17 cellular contexts compared by ENCODE assay signal in genomic region chr12:103397536-103397935, GRCh38.
A peak's percentile ranks its signal among the peaks of the same experiment; 100 is the strongest.
DNase-seq lines count a peak whose midpoint lies in the region; ATAC-seq, FAIRE-seq and TF ChIP-seq lines count a peak whose summit lies in the region.
"Had no signal": no experiment of that assay in that cellular context is flagged by ENCODE, and none has a peak within 500 bp of the region (broad histone marks: within the 10 kb centered on the region; RNA-seq: fewer than 3 reads in every experiment).

No MANE protein-coding gene starts in this region.

- TF ChIP-seq CTCF in bronchial epithelial cell (IDR thresholded peaks at IDR 0.05; ENCODE audit: insufficient read depth, low read length, severe bottlenecking) = no peak
- TF ChIP-seq CTCF in upper lobe of left lung (IDR thresholded peaks at IDR 0.05) = no peak

- ATAC-seq in upper lobe of left lung (ENCODE audit: low FRiP score in 2 of 2) (no peak), HG03097 (IDR thresholded peaks at IDR 0.05; ENCODE audit: low FRiP score, unreplicated experiment) (no peak), HG02970 (IDR thresholded peaks at IDR 0.05; ENCODE audit: low FRiP score, unreplicated experiment) (no peak)
- ATAC-seq: GM12878 had no signal

- H3K27me3 ChIP-seq in bronchial epithelial cell (ENCODE audit: control insufficient read depth, insufficient read depth, low read length) (no peaks in the 10 kb centered on the region), upper lobe of left lung (no peaks in the 10 kb centered on the region)
- H3K27me3 ChIP-seq: BLaER1 had no signal

- no peaks in the 10 kb centered on the region for H3K9me3 ChIP-seq in upper lobe of left lung
- H3K9me3 ChIP-seq: BLaER1 had no signal

- H3K4me3 ChIP-seq in bronchial epithelial cell (ENCODE audit: low read depth, low read length) = no peak overlapping the region
- H3K4me3 ChIP-seq in upper lobe of left lung = no peak overlapping the region
- H3K4me3 ChIP-seq: BLaER1, GM12878 had no signal

- no peak overlapping the region for H3K27ac ChIP-seq in upper lobe of left lung
- H3K27ac ChIP-seq: 22Rv1, BLaER1 had no signal

- TF ChIP-seq EP300 in upper lobe of left lung (IDR thresholded peaks at IDR 0.05) = no peak

- DNase-seq in NCI-H2107 treated with DMSO at 0.1 percent for 48 hours (lab: John Stamatoyannopoulos, UW; ENCODE audit: unreplicated experiment) (peak; percentile 86), NCI-H2107 (lab: John Stamatoyannopoulos, UW) (no peak), NCI-H2081 (lab: John Stamatoyannopoulos, UW) (peak; percentile 62 to 92), NCI-H748 treated with DMSO at 0.1 percent for 48 hours (lab: John Stamatoyannopoulos, UW) (peak; percentile 41), bronchial epithelial cell (ENCODE audit: low read depth) (peak; percentile 63), upper lobe of left lung (no peak)
- DNase-seq: AML-193; CD4-positive, CD25-positive, alpha-beta regulatory T cell; GOT3; H9 had no signal

- no peak for TF ChIP-seq POLR2A in upper lobe of left lung (IDR thresholded peaks at IDR 0.05)

- no peaks in the 10 kb centered on the region for H3K36me3 ChIP-seq in bronchial epithelial cell (ENCODE audit: control insufficient read depth, insufficient read depth, low read length)
- no peaks in the 10 kb centered on the region for H3K36me3 ChIP-seq in upper lobe of left lung
- H3K36me3 ChIP-seq: BLaER1 had no signal

- no peaks in the 10 kb centered on the region for H3K4me1 ChIP-seq in upper lobe of left lung
- H3K4me1 ChIP-seq: BLaER1 had no signal

- no peak for FAIRE-seq in bronchial epithelial cell (lab: Jason Lieb, UNC)
- FAIRE-seq: GM18507, HTR-8/SVneo had no signal

- WGBS in upper lobe of left lung, 2 donors = 0% methylated on average over 1 of the region's 1 CpG

Comparison
In these comparisons a context has a peak if more than half of its experiments do, and no peak if none do; other contexts are left out.
1. DNase-seq: peak in NCI-H2107 treated with DMSO at 0.1 percent for 48 hours (single experiment), NCI-H2081 (2 of 2), NCI-H748 treated with DMSO at 0.1 percent for 48 hours (single experiment) and bronchial epithelial cell (single experiment); none in NCI-H2107 (single experiment) and upper lobe of left lung (0 of 2).